In genomic region chr14:98223106-98223505, GRCh38 we compare ENCODE assay signal across 24 cellular contexts.
DNase-seq lines count a peak whose midpoint lies in the region; ATAC-seq and TF ChIP-seq lines count a peak whose summit lies in the region.
"Had no signal": no experiment of that assay in that cellular context is flagged by ENCODE, and none has a peak within 500 bp of the region (broad histone marks: within the 10 kb centered on the region; RNA-seq: fewer than 3 reads in every experiment).

No MANE protein-coding gene starts in this region.

- peaks cover 12% of the 10 kb centered on the region for H3K4me1 ChIP-seq in Loucy (ENCODE audit: insufficient read depth, low read length, poor library complexity, severe bottlenecking)
- H3K4me1 ChIP-seq: HAP-1, testis, vagina had no signal

- no peaks in the 10 kb centered on the region for H3K9me3 ChIP-seq in Loucy (ENCODE audit: insufficient read depth, low read depth, low read length)
- H3K9me3 ChIP-seq: HAP-1, testis, vagina had no signal

- no peaks in the 10 kb centered on the region; the same call in 1 of the 2 replicates for H3F3A ChIP-seq in Loucy (ENCODE audit: low read depth)

- intact Hi-C loops in activated naive CD4-positive, alpha-beta T cell treated with anti-CD3 and anti-CD28 coated beads for 36 hours (cut with micrococcal nuclease), result loop anchor here (5.0 kb wide), 1 partner anchor 246 kb away; no protein-coding TSS in a partner anchor

- DNase-seq in activated naive CD4-positive, alpha-beta T cell treated with anti-CD3 and anti-CD28 coated beads for 36 hours, result no peak
- no peak for DNase-seq in activated naive CD4-positive, alpha-beta T cell treated with anti-CD3 and anti-CD28 coated beads, Interleukin-2, amount 50 U/mL, for 16 hours
- no peak for DNase-seq in activated naive CD8-positive, alpha-beta T cell treated with anti-CD3 and anti-CD28 coated beads for 36 hours
- DNase-seq in stimulated activated naive CD8-positive, alpha-beta T cell treated with anti-CD3 and anti-CD28 coated beads, Interleukin-15, amount 100 ng/mL, for 72 hours, result no peak
- DNase-seq in hepatic stellate cell (ENCODE audit: low spot score), result no peak
- DNase-seq in NK-92 (lab: John Stamatoyannopoulos, UW; ENCODE audit: unreplicated experiment), result no peak
- DNase-seq: anterior cingulate cortex; Karpas-422; NCI-H1930; NCI-H82; OCI-M1; stimulated activated CD4-positive, alpha-beta T cell treated with anti-CD3 and anti-CD28 coated beads, Interleukin-2, amount 100 ng/mL, for 48 hours; testis had no signal

- H3K27me3 Mint-ChIP-seq in activated naive CD4-positive, alpha-beta T cell treated with anti-CD3 and anti-CD28 coated beads for 36 hours (ENCODE audit: low read depth), result no peaks in the 10 kb centered on the region
- H3K27me3 Mint-ChIP-seq in activated naive CD8-positive, alpha-beta T cell treated with anti-CD3 and anti-CD28 coated beads for 36 hours, result no peaks in the 10 kb centered on the region
- no peaks in the 10 kb centered on the region for H3K27me3 Mint-ChIP-seq in stimulated activated naive CD8-positive, alpha-beta T cell treated with anti-CD3 and anti-CD28 coated beads, Interleukin-15, amount 100 ng/mL, for 72 hours
- H3K27me3 Mint-ChIP-seq: dendritic cell treated with granulocyte-macrophage colony-stimulating factor and Interleukin-4, amounts not matched to agents 40 ng/mL and 50 ng/mL, for 4 days; stimulated activated memory B cell treated with anti-CD40 and anti-IgM and Interleukin-4, amounts not matched to agents 10 μg/mL and 1 μg/mL and 100 μg/mL, for 72 hours had no signal

- H2AFZ ChIP-seq in Loucy (ENCODE audit: low read length), result no peak overlapping the region

- ATAC-seq in stimulated activated naive CD8-positive, alpha-beta T cell treated with anti-CD3 and anti-CD28 coated beads, Interleukin-15, amount 100 ng/mL, for 72 hours, result no peak
- no peak for ATAC-seq in HG02798 (IDR thresholded peaks at IDR 0.05; ENCODE audit: poor library complexity, unreplicated experiment)
- ATAC-seq: SK-N-SH treated with all-trans-retinoic acid at 6 μM for 48 hours; stimulated activated memory B cell treated with anti-CD40 and anti-IgM and Interleukin-4, amounts not matched to agents 10 μg/mL and 1 μg/mL and 100 μg/mL, for 72 hours; WTC11 had no signal

- TF ChIP-seq CTCF in Loucy (conservative IDR thresholded peaks at IDR 0.05; ENCODE audit: low read length), result no peak

- CTCF ChIA-PET in activated naive CD4-positive, alpha-beta T cell treated with anti-CD3 and anti-CD28 coated beads for 36 hours (lab: Charles Lee), result interaction anchor here (1.6 kb wide), 2 partner anchors 14 to 85 kb away, joined by 3 to 4 read pairs; no protein-coding TSS in a partner anchor

- H3K4me3 Mint-ChIP-seq in activated naive CD4-positive, alpha-beta T cell treated with anti-CD3 and anti-CD28 coated beads for 36 hours, result peak overlapping the region; percentile 62
- no peak overlapping the region for H3K4me3 Mint-ChIP-seq in activated naive CD8-positive, alpha-beta T cell treated with anti-CD3 and anti-CD28 coated beads for 36 hours
- peak overlapping the region; percentile 64 to 71 for H3K4me3 Mint-ChIP-seq in stimulated activated naive CD8-positive, alpha-beta T cell treated with anti-CD3 and anti-CD28 coated beads, Interleukin-15, amount 100 ng/mL, for 72 hours
- H3K4me3 Mint-ChIP-seq: dendritic cell treated with granulocyte-macrophage colony-stimulating factor and Interleukin-4, amounts not matched to agents 40 ng/mL and 50 ng/mL, for 4 days; mesothelial cell of epicardium; nephron; stimulated activated memory B cell treated with anti-CD40 and anti-IgM and Interleukin-4, amounts not matched to agents 10 μg/mL and 1 μg/mL and 100 μg/mL, for 72 hours; WTC11 had no signal

- H3K27me3 ChIP-seq in Loucy (ENCODE audit: insufficient read depth, low read length, poor library complexity, severe bottlenecking), result no peaks in the 10 kb centered on the region
- H3K27me3 ChIP-seq: BLaER1 treated with 17β-estradiol and CSF1 and Interleukin-3, amounts not matched to agents 10 nM and 100 nM; testis; vagina had no signal

- peak overlapping the region; percentile 29 for H3K4me2 ChIP-seq in Loucy (ENCODE audit: low read depth, low read length, poor library complexity, severe bottlenecking)

- H3K9ac ChIP-seq in Loucy (ENCODE audit: low read depth, low read length, poor library complexity, severe bottlenecking), result no peak overlapping the region
- H3K9ac ChIP-seq: BLaER1 treated with 17β-estradiol and CSF1 and Interleukin-3, amounts not matched to agents 10 nM and 100 nM had no signal

- H4K20me1 ChIP-seq in Loucy (ENCODE audit: insufficient read depth, low read length, poor library complexity, severe bottlenecking), result no peaks in the 10 kb centered on the region
- H4K20me1 ChIP-seq: BLaER1 treated with 17β-estradiol and CSF1 and Interleukin-3, amounts not matched to agents 10 nM and 100 nM had no signal

- H3K4me3 ChIP-seq in Loucy (ENCODE audit: low read length, poor library complexity, severe bottlenecking), result no peak overlapping the region
- H3K4me3 ChIP-seq: BLaER1 treated with 17β-estradiol and CSF1 and Interleukin-3, amounts not matched to agents 10 nM and 100 nM; HAP-1; testis; vagina had no signal

- no peaks in the 10 kb centered on the region for H3K36me3 ChIP-seq in Loucy (ENCODE audit: insufficient read depth, low read length)
- H3K36me3 ChIP-seq: BLaER1 treated with 17β-estradiol and CSF1 and Interleukin-3, amounts not matched to agents 10 nM and 100 nM; HAP-1; vagina had no signal

- peak overlapping the region; percentile 94 for H3K27ac Mint-ChIP-seq in activated naive CD4-positive, alpha-beta T cell treated with anti-CD3 and anti-CD28 coated beads for 36 hours
- H3K27ac Mint-ChIP-seq in activated naive CD8-positive, alpha-beta T cell treated with anti-CD3 and anti-CD28 coated beads for 36 hours, result peak overlapping the region; percentile 85
- H3K27ac Mint-ChIP-seq in stimulated activated naive CD8-positive, alpha-beta T cell treated with anti-CD3 and anti-CD28 coated beads, Interleukin-15, amount 100 ng/mL, for 72 hours, result peak overlapping the region; percentile 81 to 95
- H3K27ac Mint-ChIP-seq: dendritic cell treated with granulocyte-macrophage colony-stimulating factor and Interleukin-4, amounts not matched to agents 40 ng/mL and 50 ng/mL, for 4 days; mesothelial cell of epicardium; nephron; stimulated activated memory B cell treated with anti-CD40 and anti-IgM and Interleukin-4, amounts not matched to agents 10 μg/mL and 1 μg/mL and 100 μg/mL, for 72 hours; WTC11 had no signal

- H3K9me3 Mint-ChIP-seq in activated naive CD4-positive, alpha-beta T cell treated with anti-CD3 and anti-CD28 coated beads for 36 hours, result no peaks in the 10 kb centered on the region
- H3K9me3 Mint-ChIP-seq in activated naive CD8-positive, alpha-beta T cell treated with anti-CD3 and anti-CD28 coated beads for 36 hours, result peaks cover 18% of the 10 kb centered on the region
- H3K9me3 Mint-ChIP-seq in stimulated activated naive CD8-positive, alpha-beta T cell treated with anti-CD3 and anti-CD28 coated beads, Interleukin-15, amount 100 ng/mL, for 72 hours, result peaks cover 0 to 8% of the 10 kb centered on the region in 2 donors
- H3K9me3 Mint-ChIP-seq: dendritic cell treated with granulocyte-macrophage colony-stimulating factor and Interleukin-4, amounts not matched to agents 40 ng/mL and 50 ng/mL, for 4 days; mesothelial cell of epicardium; nephron had no signal

- H3K79me2 ChIP-seq in Loucy (ENCODE audit: insufficient read depth, low read length), result no peaks in the 10 kb centered on the region

- H3K9me2 ChIP-seq in Loucy (replicated peaks; ENCODE audit: low read depth, low read length), result no peaks in the 10 kb centered on the region

- H3K36me3 Mint-ChIP-seq in activated naive CD4-positive, alpha-beta T cell treated with anti-CD3 and anti-CD28 coated beads for 36 hours (ENCODE audit: low read depth), result peaks cover 3% of the 10 kb centered on the region
- H3K36me3 Mint-ChIP-seq in activated naive CD8-positive, alpha-beta T cell treated with anti-CD3 and anti-CD28 coated beads for 36 hours, result peaks cover 18% of the 10 kb centered on the region
- H3K36me3 Mint-ChIP-seq: mesothelial cell of epicardium; stimulated activated memory B cell treated with anti-CD40 and anti-IgM and Interleukin-4, amounts not matched to agents 10 μg/mL and 1 μg/mL and 100 μg/mL, for 72 hours; WTC11 had no signal

- peaks cover 63% of the 10 kb centered on the region for H3K4me1 Mint-ChIP-seq in activated naive CD4-positive, alpha-beta T cell treated with anti-CD3 and anti-CD28 coated beads for 36 hours (ENCODE audit: low read depth)
- peaks cover 50% of the 10 kb centered on the region for H3K4me1 Mint-ChIP-seq in activated naive CD8-positive, alpha-beta T cell treated with anti-CD3 and anti-CD28 coated beads for 36 hours
- peaks cover 51% of the 10 kb centered on the region for H3K4me1 Mint-ChIP-seq in stimulated activated naive CD8-positive, alpha-beta T cell treated with anti-CD3 and anti-CD28 coated beads, Interleukin-15, amount 100 ng/mL, for 72 hours
- H3K4me1 Mint-ChIP-seq: mesothelial cell of epicardium; stimulated activated memory B cell treated with anti-CD40 and anti-IgM and Interleukin-4, amounts not matched to agents 10 μg/mL and 1 μg/mL and 100 μg/mL, for 72 hours; WTC11 had no signal
